ENCODE assay signal across 10 cellular contexts in the genomic region with DNA sequence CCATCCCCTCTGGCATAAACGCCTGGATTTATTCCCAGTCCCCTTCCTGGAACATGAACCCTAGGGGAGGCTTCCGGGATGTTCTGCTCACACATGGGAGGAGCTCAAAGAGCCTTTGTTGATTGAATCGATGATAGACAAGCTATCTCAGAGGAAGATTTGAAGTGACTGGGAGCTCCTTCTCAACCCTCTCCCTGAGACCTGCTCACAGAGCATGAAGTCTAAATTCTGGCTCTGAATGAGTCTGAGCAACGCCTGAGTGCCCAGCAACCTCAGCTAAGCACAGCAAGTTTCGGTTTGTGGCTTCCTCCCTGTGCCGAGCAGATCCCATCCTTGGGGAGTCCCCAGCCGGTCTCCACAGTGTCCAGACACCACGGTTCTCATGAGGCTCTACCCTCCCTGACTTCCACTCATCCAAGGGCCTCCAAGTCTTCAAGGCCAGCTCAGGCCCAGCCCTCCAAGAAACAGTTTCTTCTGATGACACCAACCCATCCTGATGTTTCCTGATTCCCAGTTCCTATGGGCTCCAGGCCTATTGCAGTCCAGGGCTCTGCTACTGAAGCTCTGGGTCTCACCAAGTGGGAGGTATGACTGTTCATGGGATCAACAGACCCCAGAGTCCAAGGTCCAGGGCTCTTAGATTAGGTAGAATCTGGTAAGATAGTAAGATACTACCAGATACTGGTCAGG.
DNase-seq lines count a peak whose midpoint lies in the region; ATAC-seq, FAIRE-seq and TF ChIP-seq lines count a peak whose summit lies in the region.
"Had no signal": no experiment of that assay in that cellular context is flagged by ENCODE, and none has a peak within 500 bp of the region (broad histone marks: within the 10 kb centered on the region; RNA-seq: fewer than 3 reads in every experiment).

No MANE protein-coding gene starts in this region.

- H3K4me2 ChIP-seq in H1 (ENCODE audit: insufficient read depth in 1 of 2, low read depth in 2 of 2, low read length in 2 of 2), result no peak overlapping the region

- no peaks in the 10 kb centered on the region for H4K20me1 ChIP-seq in H1 (replicated peaks in 1 of 2; ENCODE audit: control insufficient read depth in 1 of 2, insufficient read depth in 2 of 2, low read length in 2 of 2)

- H3K4me1 ChIP-seq in H1 (replicated peaks in 1 of 4; ENCODE audit: control insufficient read depth in 3 of 4, insufficient read depth in 4 of 4, low read length in 3 of 4), result no peaks in the 10 kb centered on the region; a peak in 1 of 7 replicates

- POLR2A ChIA-PET in H1 (lab: Charles Lee; ENCODE audit: partially characterized antibody), result interaction anchor here (0.5 kb wide), 1 partner anchor 33 kb away, joined by 3 read pairs; no protein-coding TSS in a partner anchor

- TF ChIP-seq EP300 in H1 (IDR thresholded peaks at IDR 0.05; ENCODE audit: borderline replicate concordance in 1 of 2, low read depth in 2 of 2, low read length in 2 of 2), result no peak

- no peak overlapping the region for H2BK20ac ChIP-seq in H1 (ENCODE audit: low read length)

- H4K8ac ChIP-seq in H1 (ENCODE audit: extremely low read depth, insufficient read depth, low read length), result peak overlapping the region; percentile 5; the same call in 1 of the 2 replicates

- ATAC-seq in GM19455 (IDR thresholded peaks at IDR 0.05; ENCODE audit: unreplicated experiment), result peak; percentile 89
- ATAC-seq in HG03066 (IDR thresholded peaks at IDR 0.05; ENCODE audit: low read depth, unreplicated experiment), result peak; percentile 94

- no peaks in the 10 kb centered on the region for H3K36me3 ChIP-seq in H1 (ENCODE audit: control insufficient read depth in 2 of 4, insufficient read depth in 4 of 4, low read length in 3 of 4)

- H3K4me3 ChIP-seq in GM12865 (ENCODE audit: low read depth, low read length), result no peak overlapping the region
- no peak overlapping the region for H3K4me3 ChIP-seq in H1 (ENCODE audit: extremely low read depth in 1 of 4, insufficient read depth in 2 of 4, low read depth in 3 of 4, low read length in 4 of 4)

- H3K9me3 ChIP-seq in H1 (ENCODE audit: insufficient read depth in 2 of 2, low read depth in 1 of 2, low read length in 1 of 2), result no peaks in the 10 kb centered on the region

- no peaks in the 10 kb centered on the region for H3K79me1 ChIP-seq in H1 (ENCODE audit: low read depth, low read length)

- H3K23me2 ChIP-seq in H1 (ENCODE audit: low read depth, low read length), result no peaks in the 10 kb centered on the region

- H3K79me2 ChIP-seq in H1 (ENCODE audit: control insufficient read depth in 1 of 2, insufficient read depth in 2 of 2, low read length in 2 of 2), result no peaks in the 10 kb centered on the region

- no peak overlapping the region for H2AFZ ChIP-seq in H1 (ENCODE audit: low read length)

- no peak overlapping the region for H4K91ac ChIP-seq in H1 (replicated peaks; ENCODE audit: insufficient read length, low read length)

- no peak overlapping the region for H3K14ac ChIP-seq in H1 (ENCODE audit: insufficient read length)

- H3K27me3 ChIP-seq in H1 (replicated peaks in 1 of 4; ENCODE audit: control insufficient read depth in 3 of 4, extremely low read depth in 1 of 4, insufficient read depth in 3 of 4, low read length in 3 of 4), result peaks cover 0 to 1% (median 0%) of the 10 kb centered on the region in 4 experiments; a peak in 1 of 7 replicates

- no peak overlapping the region for H2AK5ac ChIP-seq in H1 (ENCODE audit: low read depth, low read length)

- DNase-seq in GM12865 (ENCODE audit: low read depth) (peak; percentile 93), H1 (ENCODE audit: low read depth in 1 of 2, low spot score in 2 of 2) (no peak), mucosa of gallbladder (ENCODE audit: low spot score) (no peak), A172 (ENCODE audit: low spot score) (no peak), NCI-H1105 treated with DMSO at 0.1 percent for 48 hours (lab: John Stamatoyannopoulos, UW) (no peak)
- no peak for DNase-seq in activated effector memory CD4-positive, alpha-beta T cell treated with Interleukin-2 at 50 U/mL for 16 hours
- DNase-seq: activated T-cell treated with anti-CD3 and anti-CD28 coated beads for 4 hours, Calu3 had no signal

- H2BK5ac ChIP-seq in H1 (ENCODE audit: low read depth, low read length), result no peak overlapping the region

- no peak overlapping the region for H3K4ac ChIP-seq in H1 (replicated peaks; ENCODE audit: insufficient read length, low read depth, low read length)

- no peak overlapping the region for H2BK15ac ChIP-seq in H1 (ENCODE audit: low read length)

- no peak overlapping the region for H4K5ac ChIP-seq in H1 (ENCODE audit: insufficient read length, low read depth, low read length)

- no peak for TF ChIP-seq RAD21 in H1 (IDR thresholded peaks at IDR 0.05 in 1 of 2, conservative IDR thresholded peaks at IDR 0.05 in 1 of 2; ENCODE audit: low read depth in 2 of 2, low read length in 2 of 2)

- no peak overlapping the region for H3K23ac ChIP-seq in H1 (ENCODE audit: insufficient read length)

- no peak overlapping the region for H3K56ac ChIP-seq in H1 (replicated peaks; ENCODE audit: insufficient read length, low read depth, low read length)

- no peak for TF ChIP-seq POLR2A in H1 (IDR thresholded peaks at IDR 0.05; ENCODE audit: control extremely low read depth in 1 of 2, low read depth in 2 of 2, low read length in 2 of 2)

- no peak overlapping the region for H3K18ac ChIP-seq in H1 (ENCODE audit: extremely low read depth, low read length)

- H3K27ac ChIP-seq in H1 (ENCODE audit: low read depth, low read length), result no peak overlapping the region

- H2BK12ac ChIP-seq in H1 (ENCODE audit: low read depth, low read length), result no peak overlapping the region

- H2BK120ac ChIP-seq in H1 (replicated peaks; ENCODE audit: low read depth, low read length), result no peak overlapping the region

- TF ChIP-seq CTCF in GM12865 (IDR thresholded peaks at IDR 0.05; ENCODE audit: insufficient read depth, low read depth, low read length, missing control alignments) (no peak), H1 (IDR thresholded peaks at IDR 0.05; ENCODE audit: control extremely low read depth in 1 of 3, insufficient read depth in 1 of 3, low read depth in 1 of 3, low read length in 3 of 3) (no peak)

- 92% methylated on average over 8 of the region's 8 CpGs; no CpG with 5 or more reads in 1 of the 2 experiments for WGBS in H1 (ENCODE audit: extremely low coverage in 1 of 2, insufficient coverage in 1 of 2, insufficient read length in 1 of 2, insufficient replicate concordance in 2 of 2, low coverage in 1 of 2, low lambda C conversion rate in 2 of 2, missing lambda C conversion rate in 1 of 2), 2 experiments

- no peak for FAIRE-seq in H1 (lab: Jason Lieb, UNC)

- CTCF ChIA-PET in H1 (lab: Charles Lee; ENCODE audit: partially characterized antibody), result interaction anchor here (0.5 to 2.7 kb wide), 8 partner anchors 11 to 86 kb away, joined by 3 to 11 read pairs (median 4); no protein-coding TSS in a partner anchor

- H3K9ac ChIP-seq in H1 (replicated peaks in 1 of 4; ENCODE audit: extremely low read depth in 1 of 4, low read depth in 3 of 4, low read length in 3 of 4), result no peak overlapping the region

TF ChIP-seq in H1, 55 proteins besides CTCF, POLR2A, EP300 and RAD21:
- TF ChIP-seq TAF7 (optimal IDR thresholded peaks at IDR 0.05; ENCODE audit: borderline replicate concordance, low read depth, low read length) (no peak), TAF1 (IDR thresholded peaks at IDR 0.05; ENCODE audit: low read depth, low read length) (no peak), ASH2L (IDR thresholded peaks at IDR 0.05; ENCODE audit: low read length) (no peak), GABPA (IDR thresholded peaks at IDR 0.05; ENCODE audit: borderline replicate concordance, insufficient read depth, low read length) (no peak), CREB1 (IDR thresholded peaks at IDR 0.05) (no peak), RBBP5 (IDR thresholded peaks at IDR 0.05; ENCODE audit: borderline replicate concordance, low read depth, low read length) (no peak), CBX5 (IDR thresholded peaks at IDR 0.05; ENCODE audit: low read depth, low read length) (no peak), FOSL1 (IDR thresholded peaks at IDR 0.05; ENCODE audit: insufficient read depth, low read depth, low read length) (no peak), SUZ12 (IDR thresholded peaks at IDR 0.05; ENCODE audit: low read length) (no peak), KDM5A (IDR thresholded peaks at IDR 0.05; ENCODE audit: low read length) (no peak), HDAC6 (IDR thresholded peaks at IDR 0.05; ENCODE audit: low read depth, low read length) (no peak), PHF8 (conservative IDR thresholded peaks at IDR 0.05; ENCODE audit: low read depth, low read length) (no peak), EZH2 (IDR thresholded peaks at IDR 0.05; ENCODE audit: low read depth, low read length, severe bottlenecking) (no peak)
